ENCODE assay signal across 15 cellular contexts in the genomic region with DNA sequence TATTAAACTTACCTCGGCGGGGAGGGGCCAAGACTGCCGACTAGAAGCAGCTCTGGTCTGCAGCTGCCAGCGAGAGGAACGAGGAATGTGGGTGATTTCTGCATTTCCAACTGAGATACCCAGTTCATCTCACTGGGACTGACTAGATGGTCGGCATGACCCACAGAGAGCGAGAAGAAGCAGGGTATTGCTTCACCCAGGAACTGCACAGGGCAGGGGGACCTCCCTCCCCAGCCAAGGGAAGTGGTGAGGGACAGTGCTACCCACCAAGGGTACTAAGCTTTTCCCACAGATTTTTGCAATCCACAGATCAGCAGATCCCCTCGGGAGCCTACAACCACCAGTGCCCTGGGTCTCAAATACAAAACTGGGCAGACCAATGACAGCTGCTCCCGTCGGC. TPM values are rescaled to one million over a fixed set of nuclear protein-coding genes. Genes with fewer than 3 reads are reported as not detected.
A peak's percentile ranks its signal among the peaks of the same experiment; 100 is the strongest.
DNase-seq lines count a peak whose midpoint lies in the region; ATAC-seq and TF ChIP-seq lines count a peak whose summit lies in the region.
"Not testable (repeated sequence)": the region's sequence is repeated elsewhere in the genome, so short reads cannot be mapped to it uniquely, and the experiment has no call there.
"Had no signal": no experiment of that assay in that cellular context is flagged by ENCODE, and none has a peak within 500 bp of the region (broad histone marks: within the 10 kb centered on the region; RNA-seq: fewer than 3 reads in every experiment).

No MANE protein-coding gene starts in this region.

- H3K36me3 Mint-ChIP-seq in GM23338 (ENCODE audit: low read depth); WTC11; natural killer cell treated with Interleukin-12 subunit alpha and Interleukin-12 subunit beta and Interleukin-15 and Interleukin-18, amount 100 ng/mL, for 72 hours: not testable (repeated sequence)

- POLR2A ChIA-PET in WTC11 (lab: Charles Lee) = not testable (repeated sequence)

- not testable (repeated sequence) for H3K4me1 ChIP-seq in GM23338 (ENCODE audit: insufficient read depth); aorta (ENCODE audit: control insufficient read depth in 1 of 2, insufficient read depth in 2 of 2, low read length in 2 of 2)

- H3K4me2 ChIP-seq in GM23338 = not testable (repeated sequence)

- not testable (repeated sequence) for H3K27ac ChIP-seq in GM23338 (ENCODE audit: low read depth); aorta (ENCODE audit: low read depth in 1 of 2, low read length in 2 of 2)

- H3K9me2 ChIP-seq in GM23338 (ENCODE audit: insufficient read depth) = not testable (repeated sequence)

- not testable (repeated sequence) for DNase-seq in GM23338 (ENCODE audit: low spot score); WTC11 (ENCODE audit: low spot score); natural killer cell treated with Interleukin-12 subunit alpha and Interleukin-12 subunit beta and Interleukin-15 and Interleukin-18, amount 100 ng/mL, for 72 hours (ENCODE audit: low spot score); aorta

- peak; percentile 44 for ATAC-seq in GM23338
- ATAC-seq in WTC11 = peak; percentile 19
- peak; percentile 54 to 63 for ATAC-seq in natural killer cell treated with Interleukin-12 subunit alpha and Interleukin-12 subunit beta and Interleukin-15 and Interleukin-18, amount 100 ng/mL, for 72 hours
- ATAC-seq in aorta (ENCODE audit: low FRiP score) = peak; percentile 49

- H3K27me3 ChIP-seq in GM23338 (ENCODE audit: insufficient read depth); aorta (ENCODE audit: control insufficient read depth in 1 of 2, insufficient read depth in 2 of 2, low read length in 1 of 2): not testable (repeated sequence)

- not testable (repeated sequence) for H3F3A ChIP-seq in GM23338 (replicated peaks; ENCODE audit: low read depth)

- H2AFZ ChIP-seq in GM23338 = not testable (repeated sequence)

- H3K9me3 ChIP-seq in aorta (ENCODE audit: control insufficient read depth, low read length) = not testable (repeated sequence)

- H3K4me3 Mint-ChIP-seq in GM23338; WTC11; natural killer cell treated with Interleukin-12 subunit alpha and Interleukin-12 subunit beta and Interleukin-15 and Interleukin-18, amount 100 ng/mL, for 72 hours: not testable (repeated sequence)

- H3K4me1 Mint-ChIP-seq in GM23338; WTC11; natural killer cell treated with Interleukin-12 subunit alpha and Interleukin-12 subunit beta and Interleukin-15 and Interleukin-18, amount 100 ng/mL, for 72 hours (ENCODE audit: low read depth in 2 of 2): not testable (repeated sequence)

- not testable (repeated sequence) for H3K9me3 Mint-ChIP-seq in GM23338; WTC11; natural killer cell treated with Interleukin-12 subunit alpha and Interleukin-12 subunit beta and Interleukin-15 and Interleukin-18, amount 100 ng/mL, for 72 hours

- intact Hi-C loops in aorta (cut with DNase I) = not testable (repeated sequence)

- no CpG with 5 or more reads among the region's 10 CpGs for WGBS in aorta, 2 donors

- not testable (repeated sequence) for H3K79me2 ChIP-seq in GM23338 (replicated peaks; ENCODE audit: insufficient read depth)

- not testable (repeated sequence) for H3K36me3 ChIP-seq in GM23338 (ENCODE audit: insufficient read depth); aorta (ENCODE audit: control insufficient read depth in 1 of 2, insufficient read depth in 2 of 2, low read length in 1 of 2)

- not testable (repeated sequence) for H3K27me3 Mint-ChIP-seq in GM23338 (ENCODE audit: insufficient read depth, low read depth, poor library complexity); WTC11 (ENCODE audit: low read depth); natural killer cell treated with Interleukin-12 subunit alpha and Interleukin-12 subunit beta and Interleukin-15 and Interleukin-18, amount 100 ng/mL, for 72 hours

- H3K4me3 ChIP-seq in GM23338; aorta (ENCODE audit: low read length in 2 of 2): not testable (repeated sequence)

- CTCF ChIA-PET in WTC11 (lab: Charles Lee) = not testable (repeated sequence)

- not testable (repeated sequence) for H4K20me1 ChIP-seq in GM23338 (replicated peaks; ENCODE audit: insufficient read depth)

- TF ChIP-seq CTCF in GM23338 (conservative IDR thresholded peaks at IDR 0.05; ENCODE audit: low read depth in 2 of 2); WTC11 (IDR thresholded peaks at IDR 0.05): not testable (repeated sequence)

- not testable (repeated sequence) for H3K27ac Mint-ChIP-seq in GM23338; WTC11; natural killer cell treated with Interleukin-12 subunit alpha and Interleukin-12 subunit beta and Interleukin-15 and Interleukin-18, amount 100 ng/mL, for 72 hours

RNA-seq across cellular contexts. Expression of a gene that starts 17.6 kb away (rescaled TPM):
- total RNA-seq in GM23338 (2014; rRNA removed; shearing (Covaris generic)) = not detected in 2 replicates
- polyA plus RNA-seq in GM23338 (2016; fragmentation: Nextera tagmentation; extraction: Ambion mirVana) = not detected in 2 replicates
- total RNA-seq in WTC11 (2021) = not detected in 3 replicates
- total RNA-seq in natural killer cell treated with Interleukin-12 subunit alpha and Interleukin-12 subunit beta and Interleukin-15 and Interleukin-18, amount 100 ng/mL, for 72 hours = not detected
- under 1 TPM in 1 of 2 donors, not detected in 1; 0.19 TPM for total RNA-seq in aorta
- polyA plus RNA-seq in aorta = not detected
- total RNA-seq: A172; A673; B cell; Calu3; CD4-positive, CD25-positive, alpha-beta regulatory T cell; CD8-positive, alpha-beta T cell had no signal
- polyA plus RNA-seq: AG04450; BJ; CD14-positive monocyte; CD4-positive, alpha-beta memory T cell; CD4-positive, CD25-positive, alpha-beta regulatory T cell; CD8-positive, alpha-beta memory T cell had no signal
